ENCODE assay signal across 21 cellular contexts in the genomic region with DNA sequence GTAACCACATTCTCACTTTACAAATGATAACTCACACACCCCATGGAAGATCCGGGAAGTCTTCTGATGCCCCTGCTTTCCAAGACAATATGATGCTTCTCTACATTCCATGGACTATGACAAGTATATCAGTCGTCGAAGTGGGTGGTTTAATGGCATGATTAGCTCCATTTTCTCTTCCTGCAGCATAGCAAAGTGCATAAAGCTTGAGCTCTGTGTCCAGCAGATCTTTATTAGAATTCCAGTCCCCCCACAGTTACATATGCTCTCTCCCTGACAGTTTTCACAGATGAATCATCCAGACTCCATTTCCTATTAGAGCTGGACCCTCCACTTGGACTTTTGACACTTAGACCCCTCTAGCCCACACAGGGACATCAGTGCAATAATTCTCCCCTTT.
DNase-seq lines count a peak whose midpoint lies in the region; ATAC-seq lines count a peak whose summit lies in the region.
"Had no signal": no experiment of that assay in that cellular context is flagged by ENCODE, and none has a peak within 500 bp of the region (broad histone marks: within the 10 kb centered on the region; RNA-seq: fewer than 3 reads in every experiment).

No MANE protein-coding gene starts in this region.

- H4K8ac ChIP-seq in trophoblast cell (ENCODE audit: low read depth, low read length) = no peak overlapping the region

- no peak overlapping the region for H3K4ac ChIP-seq in trophoblast cell (ENCODE audit: low read depth, low read length)

- H3K79me1 ChIP-seq in trophoblast cell (ENCODE audit: low read length) = no peaks in the 10 kb centered on the region

- ATAC-seq in HG03442 (IDR thresholded peaks at IDR 0.05; ENCODE audit: unreplicated experiment) (no peak), GM19035 (IDR thresholded peaks at IDR 0.05; ENCODE audit: unreplicated experiment) (no peak)
- ATAC-seq: A549, GM12878 had no signal

- H3K27me3 ChIP-seq in SJSA1 (replicated peaks) (no peaks in the 10 kb centered on the region), trophoblast cell (ENCODE audit: insufficient read depth, low read length) (no peaks in the 10 kb centered on the region)

- H4K91ac ChIP-seq in trophoblast cell (ENCODE audit: low read depth, low read length) = no peak overlapping the region

- H3K27ac ChIP-seq in SJSA1 (peak overlapping the region; percentile 80), trophoblast cell (ENCODE audit: low read depth, low read length) (no peak overlapping the region)
- H3K27ac ChIP-seq: A549 had no signal

- H3K14ac ChIP-seq in trophoblast cell (ENCODE audit: low read length) = no peak overlapping the region

- H3K79me2 ChIP-seq in trophoblast cell (ENCODE audit: control insufficient read depth, insufficient read depth, low read length, poor library complexity) = no peaks in the 10 kb centered on the region

- H2BK120ac ChIP-seq in trophoblast cell (ENCODE audit: insufficient read depth, low read length, poor library complexity) = no peak overlapping the region

- H3K9me3 ChIP-seq in SJSA1 (replicated peaks) (no peaks in the 10 kb centered on the region), trophoblast cell (ENCODE audit: insufficient read depth, low read depth, low read length) (no peaks in the 10 kb centered on the region)
- H3K9me3 ChIP-seq: A549, HAP-1 had no signal

- H3K4me3 ChIP-seq in SJSA1 = no peak overlapping the region
- H3K4me3 ChIP-seq in trophoblast cell (ENCODE audit: low read depth, low read length) = no peak overlapping the region
- H3K4me3 ChIP-seq: A549, GM12878, HAP-1 had no signal

- H2BK12ac ChIP-seq in trophoblast cell (ENCODE audit: low read length) = no peak overlapping the region

- H2BK5ac ChIP-seq in trophoblast cell (ENCODE audit: low read depth, low read length, poor library complexity) = no peak overlapping the region

- no peak overlapping the region for H2AFZ ChIP-seq in trophoblast cell (ENCODE audit: insufficient read depth, low read length, poor library complexity)

- H3K4me1 ChIP-seq in SJSA1 (replicated peaks) (peaks cover 57% of the 10 kb centered on the region), trophoblast cell (ENCODE audit: control insufficient read depth in 1 of 2, insufficient read depth in 2 of 2, low read length in 2 of 2) (no peaks in the 10 kb centered on the region)
- H3K4me1 ChIP-seq: A549 had no signal

- peak overlapping the region; percentile 45 for H3K9ac ChIP-seq in trophoblast cell (ENCODE audit: low read length)

- no peak overlapping the region for H3K18ac ChIP-seq in trophoblast cell (ENCODE audit: low read length)

- no peak overlapping the region for H3K4me2 ChIP-seq in trophoblast cell (ENCODE audit: low read length)
- H3K4me2 ChIP-seq: A549 had no signal

- H3K36me3 ChIP-seq in SJSA1 (no peaks in the 10 kb centered on the region), trophoblast cell (ENCODE audit: control insufficient read depth in 1 of 2, insufficient read depth in 2 of 2, low read length in 2 of 2) (no peaks in the 10 kb centered on the region)
- H3K36me3 ChIP-seq: HAP-1 had no signal

- DNase-seq in EH (ENCODE audit: low read depth) (peak; percentile 62), SJSA1 (ENCODE audit: low read depth in 1 of 2, low spot score in 2 of 2) (peak; percentile 48 to 67), trophoblast cell (no peak), HPDE6-E6E7 (ENCODE audit: extremely low spot score) (no peak), GM19238 (ENCODE audit: insufficient read length, low spot score) (no peak)
- DNase-seq: 8988T; ACHN; C1 segment of cervical spinal cord; Calu3; CD4-positive, alpha-beta memory T cell; COR-L47; DMS53; DMS79 treated with DMSO at 0.1 percent for 48 hours; GDM1; GOT3; HFFc6 had no signal

- H4K12ac ChIP-seq in trophoblast cell (ENCODE audit: low read depth, low read length) = no peak overlapping the region

- WGBS in trophoblast cell (ENCODE audit: extremely low coverage, insufficient coverage, insufficient read length) = no CpG with 5 or more reads among the region's 3 CpGs

- no peak overlapping the region for H2AK5ac ChIP-seq in trophoblast cell (ENCODE audit: low read length)

- H3K23ac ChIP-seq in trophoblast cell (ENCODE audit: low read length) = no peak overlapping the region

Comparison
In these comparisons a context has a peak if more than half of its experiments do, and no peak if none do; other contexts are left out.
1. DNase-seq: peak in EH (single experiment) and SJSA1 (2 of 2); none in trophoblast cell (0 of 2), HPDE6-E6E7 (single experiment) and GM19238 (single experiment).